In the genomic region with DNA sequence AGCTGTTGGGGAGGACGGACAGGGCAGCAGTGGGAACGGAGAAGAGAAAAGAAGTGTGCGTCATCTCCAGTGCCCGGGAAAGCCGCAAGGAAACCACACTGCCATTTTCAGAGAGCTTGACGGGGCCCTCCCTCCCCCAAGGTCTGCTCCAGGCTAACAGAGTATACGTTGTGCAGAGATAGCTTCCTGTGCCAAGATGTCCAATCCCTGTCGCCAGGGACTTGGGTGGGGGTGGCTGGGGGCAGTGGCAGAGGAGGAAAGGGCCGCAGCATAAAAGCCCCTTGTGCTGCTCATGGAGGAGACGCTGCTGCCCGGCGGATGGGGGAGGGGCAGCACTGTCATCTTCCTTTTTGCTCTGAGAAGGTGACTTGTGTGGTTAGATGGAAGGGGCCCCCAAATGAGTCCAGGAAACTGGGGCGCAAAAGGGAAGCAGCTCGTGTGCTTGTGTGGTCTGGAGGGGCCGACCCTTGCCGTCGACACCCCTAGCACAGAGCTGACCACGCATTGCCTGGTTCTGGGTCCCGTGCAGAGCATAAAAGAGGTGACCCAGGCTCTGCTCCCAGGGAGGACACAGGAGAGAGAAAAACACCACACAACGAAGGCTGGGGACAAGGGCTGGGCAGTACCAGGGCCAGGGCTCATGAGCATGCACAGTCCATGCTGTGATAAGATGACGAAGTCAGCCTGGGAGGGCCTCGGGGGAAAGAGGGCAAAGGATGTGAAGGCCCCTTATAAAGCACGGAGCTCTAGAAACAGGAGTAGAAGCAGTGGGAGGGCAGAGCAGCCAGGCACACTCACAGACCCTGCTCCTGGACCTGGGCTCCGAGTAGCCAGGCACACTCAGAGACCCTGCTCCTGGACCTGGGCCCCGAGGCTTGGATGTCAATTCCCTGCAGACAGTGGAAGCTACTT, we compare ENCODE assay signal across 9 cellular contexts.
A peak's percentile ranks its signal among the peaks of the same experiment; 100 is the strongest.
DNase-seq lines count a peak whose midpoint lies in the region; ATAC-seq lines count a peak whose summit lies in the region.
"Had no signal": no experiment of that assay in that cellular context is flagged by ENCODE, and none has a peak within 500 bp of the region (broad histone marks: within the 10 kb centered on the region; RNA-seq: fewer than 3 reads in every experiment).

No MANE protein-coding gene starts in this region.

- DNase-seq in activated gamma-delta T cell treated with Interleukin-2 at 50 U/mL for 16 hours (peak; percentile 12), activated gamma-delta T cell (lab: John Stamatoyannopoulos, UW) (no peak), activated T-cell treated with anti-CD3 and anti-CD28 coated beads for 24 hours (ENCODE audit: low read depth) (peak; percentile 20), NCI-H1092 treated with DMSO at 0.1 percent for 48 hours (lab: John Stamatoyannopoulos, UW) (no peak), AG08396 (ENCODE audit: low spot score) (no peak)
- DNase-seq in naive thymus-derived CD4-positive, alpha-beta T cell = peak; percentile 13 to 62 (median 48)

- peaks cover 0 to 17% (median 7%) of the 10 kb centered on the region in 5 donors for H3K36me3 Mint-ChIP-seq in naive thymus-derived CD4-positive, alpha-beta T cell

- ATAC-seq in naive thymus-derived CD4-positive, alpha-beta T cell = peak; percentile 86
- ATAC-seq in HG03432 (IDR thresholded peaks at IDR 0.05; ENCODE audit: unreplicated experiment) (no peak), HG03095 (IDR thresholded peaks at IDR 0.05; ENCODE audit: unreplicated experiment) (no peak)
- ATAC-seq: left lobe of liver had no signal

- intact Hi-C loops in naive thymus-derived CD4-positive, alpha-beta T cell (cut with micrococcal nuclease) = loop anchor here in 1 of 2 donors (1.0 to 2.0 kb wide), 3 partner anchors 7 to 127 kb away; no protein-coding TSS in a partner anchor

- H3K27me3 ChIP-seq in naive thymus-derived CD4-positive, alpha-beta T cell (ENCODE audit: control insufficient read depth in 2 of 2, insufficient read depth in 2 of 2, low read length in 2 of 2) = no peaks in the 10 kb centered on the region

- H3K4me3 ChIP-seq in naive thymus-derived CD4-positive, alpha-beta T cell (ENCODE audit: low read length) = peak overlapping the region; percentile 41

- no peaks in the 10 kb centered on the region for H3K9me3 Mint-ChIP-seq in naive thymus-derived CD4-positive, alpha-beta T cell

- peak overlapping the region; percentile 70 to 86 (median 82) for H3K4me3 Mint-ChIP-seq in naive thymus-derived CD4-positive, alpha-beta T cell

- POLR2A ChIA-PET in naive thymus-derived CD4-positive, alpha-beta T cell (lab: Charles Lee) = interaction anchor here (0.6 to 1.3 kb wide), 3 partner anchors 8 to 1121 kb away, joined by 3 to 7 read pairs (median 4); a partner anchor contains a TSS

- H3K27ac ChIP-seq in naive thymus-derived CD4-positive, alpha-beta T cell (ENCODE audit: low read depth, low read length) = no peak overlapping the region

- H3K27ac Mint-ChIP-seq in naive thymus-derived CD4-positive, alpha-beta T cell = peak overlapping the region; percentile 71 to 95 (median 88)

- H3K9me3 ChIP-seq in naive thymus-derived CD4-positive, alpha-beta T cell (ENCODE audit: control insufficient read depth in 2 of 3, low read length in 3 of 3) = no peaks in the 10 kb centered on the region

- H3K36me3 ChIP-seq in naive thymus-derived CD4-positive, alpha-beta T cell (ENCODE audit: control insufficient read depth in 2 of 3, insufficient read depth in 3 of 3, low read length in 3 of 3) = no peaks in the 10 kb centered on the region

- peaks cover 13 to 15% of the 10 kb centered on the region in 2 donors for H3K4me1 ChIP-seq in naive thymus-derived CD4-positive, alpha-beta T cell (ENCODE audit: control insufficient read depth in 2 of 2, insufficient read depth in 2 of 2, low read length in 2 of 2)

- no peaks in the 10 kb centered on the region for H3K27me3 Mint-ChIP-seq in naive thymus-derived CD4-positive, alpha-beta T cell

- CTCF ChIA-PET in naive thymus-derived CD4-positive, alpha-beta T cell (lab: Charles Lee) = interaction anchor here (0.5 to 2.6 kb wide), 8 partner anchors 8 to 649 kb away, joined by 3 to 12 read pairs (median 3); no protein-coding TSS in a partner anchor

- peaks cover 16 to 60% (median 18%) of the 10 kb centered on the region in 7 donors for H3K4me1 Mint-ChIP-seq in naive thymus-derived CD4-positive, alpha-beta T cell

Comparison
In these comparisons a context has a peak if more than half of its experiments do, and no peak if none do; other contexts are left out.
1. DNase-seq: peak in activated gamma-delta T cell treated with Interleukin-2 at 50 U/mL for 16 hours (single experiment), activated T-cell treated with anti-CD3 and anti-CD28 coated beads for 24 hours (single experiment) and naive thymus-derived CD4-positive, alpha-beta T cell (9 of 9); none in activated gamma-delta T cell (single experiment), NCI-H1092 treated with DMSO at 0.1 percent for 48 hours (single experiment) and AG08396 (single experiment).